Comparison of ENCODE assay signal across 20 cellular contexts in genomic region chr9:137023157-137023556, GRCh38. TPM values are rescaled to one million over a fixed set of nuclear protein-coding genes. Genes with fewer than 3 reads are reported as not detected.
DNase-seq lines count a peak whose midpoint lies in the region; ATAC-seq, FAIRE-seq and TF ChIP-seq lines count a peak whose summit lies in the region.
"Had no signal": no experiment of that assay in that cellular context is flagged by ENCODE, and none has a peak within 500 bp of the region (broad histone marks: within the 10 kb centered on the region; RNA-seq: fewer than 3 reads in every experiment).

No MANE protein-coding gene starts in this region.

- intact Hi-C loops in GM12878 (cut with micrococcal nuclease; ENCODE audit: unreplicated experiment): no loop called here

- TF ChIP-seq CTCF in GM12878 (IDR thresholded peaks at IDR 0.05 in 2 of 3, conservative IDR thresholded peaks at IDR 0.05 in 1 of 3; ENCODE audit: control insufficient read depth in 2 of 3, extremely low read depth in 1 of 3, insufficient read depth in 1 of 3, low read depth in 3 of 3, low read length in 3 of 3) (no peak), osteoblast (IDR thresholded peaks at IDR 0.05; ENCODE audit: extremely low read depth, low read depth, low read length) (no peak)

- no peaks in the 10 kb centered on the region for H3K36me3 ChIP-seq in GM12878 (ENCODE audit: control insufficient read depth in 2 of 2, insufficient read depth in 2 of 2, low read length in 1 of 2)
- no peaks in the 10 kb centered on the region for H3K36me3 ChIP-seq in osteoblast (ENCODE audit: insufficient read depth, low read length)
- H3K36me3 ChIP-seq: breast epithelium, ovary, vagina had no signal

- no peak for DNase-seq in GM12878 (ENCODE audit: low read depth, low spot score)
- DNase-seq in pons (ENCODE audit: low spot score): peak; percentile 22
- no peak for DNase-seq in DMS114 treated with DMSO at 0.1 percent for 48 hours (lab: John Stamatoyannopoulos, UW; ENCODE audit: unreplicated experiment)
- DNase-seq in osteoblast (ENCODE audit: insufficient read length, low spot score, missing footprints): no peak
- DNase-seq: activated T-cell treated with anti-CD3 and anti-CD28 coated beads, Interleukin-2, amount 50 U/mL, for 4 hours; Caco-2; kidney; mucosa of descending colon; NCI-H187 treated with DMSO at 0.1 percent for 48 hours; NCI-H510A; ovary had no signal

- in situ Hi-C loops in GM12878 (cut with MboI): no loop called here

- POLR2A ChIA-PET in GM12878 (lab: Charles Lee): interaction anchor here (0.6 kb wide), 1 partner anchor 465 kb away, joined by 4 read pairs; no protein-coding TSS in a partner anchor

- H3K4me3 ChIP-seq in GM12878 (no peak overlapping the region), osteoblast (ENCODE audit: insufficient read depth, low read length) (no peak overlapping the region)
- H3K4me3 ChIP-seq: breast epithelium, mucosa of descending colon, ovary, smooth muscle cell, vagina had no signal

- H3K27ac ChIP-seq in GM12878 (ENCODE audit: control insufficient read depth, insufficient read depth): no peak overlapping the region
- H3K27ac ChIP-seq in osteoblast (ENCODE audit: low read depth, low read length): no peak overlapping the region
- H3K27ac ChIP-seq: ovary, vagina had no signal

- H3K4me2 ChIP-seq in GM12878 (ENCODE audit: control insufficient read depth, insufficient read depth) (no peak overlapping the region), osteoblast (ENCODE audit: insufficient read depth, low read length) (no peak overlapping the region)
- H3K4me2 ChIP-seq: smooth muscle cell had no signal

- H3K79me2 ChIP-seq in GM12878 (ENCODE audit: control insufficient read depth, insufficient read depth, low read length) (no peaks in the 10 kb centered on the region), osteoblast (ENCODE audit: insufficient read depth, low read length) (no peaks in the 10 kb centered on the region)

- RAD21 ChIA-PET in GM12878 (lab: Charles Lee; ENCODE audit: unreplicated experiment): no interaction called here

- TF ChIP-seq POLR2A in GM12878 (IDR thresholded peaks at IDR 0.05; ENCODE audit: low read depth, low read length): no peak

- H2AFZ ChIP-seq in GM12878 (ENCODE audit: control insufficient read depth, low read depth, low read length) (no peak overlapping the region), osteoblast (ENCODE audit: low read length) (no peak overlapping the region)

- TF ChIP-seq EP300 in GM12878 (IDR thresholded peaks at IDR 0.05; ENCODE audit: borderline replicate concordance in 1 of 2, control insufficient read depth in 1 of 2, low read depth in 2 of 2, low read length in 2 of 2): no peak

- H4K20me1 ChIP-seq in GM12878 (ENCODE audit: control insufficient read depth, insufficient read depth): no peaks in the 10 kb centered on the region
- H4K20me1 ChIP-seq in osteoblast (ENCODE audit: insufficient read depth, low read length): peaks cover 11% of the 10 kb centered on the region

- no peak overlapping the region for H3K9ac ChIP-seq in GM12878 (ENCODE audit: control insufficient read depth, insufficient read depth, low read length)

- no peak for ATAC-seq in GM12878
- ATAC-seq: activated T-cell treated with anti-CD3 and anti-CD28 coated beads, Interleukin-2, amount 50 U/mL, for 4 hours had no signal

- 73% methylated on average over 7 of the region's 7 CpGs for WGBS in GM12878 (ENCODE audit: insufficient coverage, insufficient replicate concordance, low lambda C conversion rate, missing lambda C conversion rate)

- SMC1A ChIA-PET in GM12878 (lab: Charles Lee; ENCODE audit: uncharacterized antibody, unreplicated experiment): no interaction called here

- CTCF ChIA-PET in GM12878 (lab: Yijun Ruan, JAX): no interaction called here

- no peaks in the 10 kb centered on the region for H3K4me1 ChIP-seq in GM12878 (ENCODE audit: control insufficient read depth, insufficient read depth, low read length)
- H3K4me1 ChIP-seq in osteoblast (ENCODE audit: insufficient read depth, low read length): peaks cover 6% of the 10 kb centered on the region

- no peak for TF ChIP-seq RAD21 in GM12878 (IDR thresholded peaks at IDR 0.05; ENCODE audit: insufficient read depth, low read depth, low read length)

- H3K9me3 ChIP-seq in GM12878 (replicated peaks; ENCODE audit: control insufficient read depth, insufficient read depth, low read length) (no peaks in the 10 kb centered on the region), osteoblast (ENCODE audit: low read depth, low read length) (no peaks in the 10 kb centered on the region)
- H3K9me3 ChIP-seq: breast epithelium, Caco-2, mucosa of descending colon, ovary, vagina had no signal

- H3K27me3 ChIP-seq in GM12878 (replicated peaks in 1 of 2; ENCODE audit: control insufficient read depth in 2 of 2, insufficient read depth in 2 of 2, low read length in 1 of 2) (peaks cover 0 to 2% of the 10 kb centered on the region in 2 experiments; a peak in 2 of 4 replicates), osteoblast (ENCODE audit: insufficient read depth, low read length) (no peaks in the 10 kb centered on the region)
- H3K27me3 ChIP-seq: breast epithelium, ovary, vagina had no signal

- no TSS peak for BruUV-seq in GM12878 (replicated peaks; lab: Mats Ljungman, UMichigan)

- FAIRE-seq in GM12878 (lab: Jason Lieb, UNC): no peak
- FAIRE-seq: GM12892, H1, kidney had no signal

RNA-seq across cellular contexts. Expression of gene ABCA2, which starts 4.9 kb away (rescaled TPM):
- 6.5 and 6.7 TPM in 2 replicates for total RNA-seq in GM12878 (2013; cell fraction: nucleolus; rRNA removed)
- total RNA-seq in GM12878 (2014; rRNA removed) (0.93 and 1.2 TPM in 2 replicates), GM12878 (2014; rRNA removed; fragmentation: Illumina TruSeq; extraction: Trizol) (0.13 and 0.46 TPM in 2 replicates), GM12878 (2021) (1.8 and 2.6 TPM in 2 replicates), osteoblast (19.4 and 20.3 TPM in 2 replicates)
- polyA plus RNA-seq in GM12878 (2011; ENCODE audit: low read depth): 1.1 TPM
- polyA plus RNA-seq in GM12878 (2011; rRNA removed) (1.2 and 2.3 TPM in 2 replicates), GM12878 (2014; fragmentation: Illumina TruSeq; extraction: Trizol) (0.08 and 0.34 TPM in 2 replicates), GM12878 (2014; fragmentation: Nextera tagmentation; extraction: Ambion mirVana) (not detected), GM12878 (2014; rRNA removed) (1.1 and 2.7 TPM in 2 replicates), GM12878 (2016; fragmentation: Nextera tagmentation; extraction: Ambion mirVana) (under 1 TPM; 0.25 to 0.35 TPM)
- 3.5 and 5.1 TPM in 2 replicates for polyA plus RNA-seq in GM12878 (2011; cell fraction: cytosol; rRNA removed)
- 59.2 and 70.7 TPM in 2 replicates for polyA plus RNA-seq in GM12878 (2011; cell fraction: nucleus; rRNA removed)
- polyA plus RNA-seq in GM12878 (2012): 2.2 and 2.7 TPM in 2 replicates
- 2.4 and 4.2 TPM in 2 replicates for polyA minus RNA-seq in GM12878 (2011; rRNA and poly(A)+ RNA removed)
- polyA minus RNA-seq in GM12878 (2011; cell fraction: cytosol; rRNA and poly(A)+ RNA removed): 2.7 and 3.4 TPM in 2 replicates
- 6.6 and 12.3 TPM in 2 replicates for polyA minus RNA-seq in GM12878 (2011; cell fraction: nucleus; rRNA and poly(A)+ RNA removed)

RNA-seq across cellular contexts. Expression of gene FUT7, which starts 8.7 kb away (rescaled TPM):
- total RNA-seq in GM12878 (2013; cell fraction: nucleolus; rRNA removed): not detected in 2 replicates
- total RNA-seq in GM12878 (2014; rRNA removed) (0.16 and 0.17 TPM in 2 replicates), GM12878 (2014; rRNA removed; fragmentation: Illumina TruSeq; extraction: Trizol) (0.04 and 0.05 TPM in 2 replicates), GM12878 (2021) (0.13 and 0.16 TPM in 2 replicates), osteoblast (not detected in 2 replicates)
- not detected for polyA plus RNA-seq in GM12878 (2011; ENCODE audit: low read depth)
- polyA plus RNA-seq in GM12878 (2011; rRNA removed) (0.12 and 0.23 TPM in 2 replicates), GM12878 (2014; fragmentation: Illumina TruSeq; extraction: Trizol) (0.04 TPM in 1 of 2 replicates, not detected in the other), GM12878 (2014; fragmentation: Nextera tagmentation; extraction: Ambion mirVana) (not detected), GM12878 (2014; rRNA removed) (0.25 and 0.29 TPM in 2 replicates), GM12878 (2016; fragmentation: Nextera tagmentation; extraction: Ambion mirVana) (under 1 TPM; 0.32 to 0.62 TPM)
- 0.45 and 0.55 TPM in 2 replicates for polyA plus RNA-seq in GM12878 (2011; cell fraction: cytosol; rRNA removed)
- 0.34 and 0.36 TPM in 2 replicates for polyA plus RNA-seq in GM12878 (2011; cell fraction: nucleus; rRNA removed)
- not detected in 2 replicates for polyA plus RNA-seq in GM12878 (2012)
- polyA minus RNA-seq in GM12878 (2011; rRNA and poly(A)+ RNA removed): not detected in 2 replicates
- 0.40 TPM in 1 of 2 replicates, not detected in the other for polyA minus RNA-seq in GM12878 (2011; cell fraction: cytosol; rRNA and poly(A)+ RNA removed)
- polyA minus RNA-seq in GM12878 (2011; cell fraction: nucleus; rRNA and poly(A)+ RNA removed): 0.29 TPM in 1 of 2 replicates, not detected in the other
- total RNA-seq: breast epithelium, Caco-2, G401, H1, HT1080, M059J, SK-MEL-5, smooth muscle cell, vagina had no signal
- polyA plus RNA-seq: H1, smooth muscle cell had no signal

RNA-seq across cellular contexts. Expression of gene NPDC1, which starts 22.8 kb away (rescaled TPM):
- total RNA-seq in GM12878 (2013; cell fraction: nucleolus; rRNA removed): 0.49 and 0.92 TPM in 2 replicates
- total RNA-seq in GM12878 (2014; rRNA removed): 0.11 and 1.2 TPM in 2 replicates
- 0.13 TPM in 1 of 2 replicates, not detected in the other for total RNA-seq in GM12878 (2014; rRNA removed; fragmentation: Illumina TruSeq; extraction: Trizol)
- 0.64 and 1.5 TPM in 2 replicates for total RNA-seq in GM12878 (2021)
- not detected for polyA plus RNA-seq in GM12878 (2011; ENCODE audit: low read depth)
- 0.14 and 0.19 TPM in 2 replicates for polyA plus RNA-seq in GM12878 (2011; rRNA removed)
- polyA plus RNA-seq in GM12878 (2011; cell fraction: cytosol; rRNA removed): 0.06 and 0.10 TPM in 2 replicates
- polyA plus RNA-seq in GM12878 (2011; cell fraction: nucleus; rRNA removed): 1.9 TPM in 2 replicates
- 0.72 and 1.2 TPM in 2 replicates for polyA plus RNA-seq in GM12878 (2012)
- polyA plus RNA-seq in GM12878 (2014; fragmentation: Illumina TruSeq; extraction: Trizol): 0.04 TPM in 1 of 2 replicates, not detected in the other
- not detected for polyA plus RNA-seq in GM12878 (2014; fragmentation: Nextera tagmentation; extraction: Ambion mirVana)
- 0.42 and 0.58 TPM in 2 replicates for polyA plus RNA-seq in GM12878 (2014; rRNA removed)
- 1 to 10 TPM; 1.1 to 1.7 TPM for polyA plus RNA-seq in GM12878 (2016; fragmentation: Nextera tagmentation; extraction: Ambion mirVana)
- polyA minus RNA-seq in GM12878 (2011; rRNA and poly(A)+ RNA removed): not detected in 2 replicates
- polyA minus RNA-seq in GM12878 (2011; cell fraction: cytosol; rRNA and poly(A)+ RNA removed): 1.5 and 2.7 TPM in 2 replicates
- polyA minus RNA-seq in GM12878 (2011; cell fraction: nucleus; rRNA and poly(A)+ RNA removed): 0.38 TPM in 1 of 2 replicates, not detected in the other
- total RNA-seq in osteoblast: 10.0 and 10.1 TPM in 2 replicates

RNA-seq across cellular contexts. Expression of gene CLIC3, which starts 26.8 kb away (rescaled TPM):
- total RNA-seq in GM12878 (2013; cell fraction: nucleolus; rRNA removed): not detected in 2 replicates
- total RNA-seq in GM12878 (2014; rRNA removed) (not detected in 2 replicates), GM12878 (2014; rRNA removed; fragmentation: Illumina TruSeq; extraction: Trizol) (not detected in 2 replicates), GM12878 (2021) (not detected in 2 replicates), osteoblast (1.5 and 2.5 TPM in 2 replicates)
- polyA plus RNA-seq in GM12878 (2011; ENCODE audit: low read depth): not detected
- polyA plus RNA-seq in GM12878 (2011; rRNA removed) (not detected in 2 replicates), GM12878 (2014; fragmentation: Illumina TruSeq; extraction: Trizol) (not detected in 2 replicates), GM12878 (2014; fragmentation: Nextera tagmentation; extraction: Ambion mirVana) (not detected), GM12878 (2014; rRNA removed) (0.25 TPM in 1 of 2 replicates, not detected in the other), GM12878 (2016; fragmentation: Nextera tagmentation; extraction: Ambion mirVana) (under 1 TPM in 1 of 2 experiments, not detected in 1; 0.31 TPM)
- not detected in 2 replicates for polyA plus RNA-seq in GM12878 (2011; cell fraction: cytosol; rRNA removed)
- polyA plus RNA-seq in GM12878 (2011; cell fraction: nucleus; rRNA removed): not detected in 2 replicates
- polyA plus RNA-seq in GM12878 (2012): 0.18 TPM in 1 of 2 replicates, not detected in the other
- polyA minus RNA-seq in GM12878 (2011; rRNA and poly(A)+ RNA removed): not detected in 2 replicates
- 0.94 and 1.6 TPM in 2 replicates for polyA minus RNA-seq in GM12878 (2011; cell fraction: cytosol; rRNA and poly(A)+ RNA removed)
- not detected in 2 replicates for polyA minus RNA-seq in GM12878 (2011; cell fraction: nucleus; rRNA and poly(A)+ RNA removed)
- total RNA-seq: H1, SK-MEL-5 had no signal

RNA-seq across cellular contexts. Expression of gene ENTPD2, which starts 30.7 kb away (rescaled TPM):
- 2.4 and 2.8 TPM in 2 replicates for total RNA-seq in GM12878 (2013; cell fraction: nucleolus; rRNA removed)
- total RNA-seq in GM12878 (2014; rRNA removed) (0.05 and 0.40 TPM in 2 replicates), GM12878 (2014; rRNA removed; fragmentation: Illumina TruSeq; extraction: Trizol) (not detected in 2 replicates), GM12878 (2021) (1.4 and 2.0 TPM in 2 replicates), osteoblast (not detected in 2 replicates)
- 0.47 TPM for polyA plus RNA-seq in GM12878 (2011; ENCODE audit: low read depth)
- polyA plus RNA-seq in GM12878 (2011; rRNA removed) (0.19 TPM in 1 of 2 replicates, not detected in the other), GM12878 (2014; fragmentation: Illumina TruSeq; extraction: Trizol) (0.18 TPM in 1 of 2 replicates, not detected in the other), GM12878 (2014; fragmentation: Nextera tagmentation; extraction: Ambion mirVana) (under 1 TPM in 1 of 2 experiments, not detected in 1; 0.15 TPM), GM12878 (2014; rRNA removed) (0.91 and 1.2 TPM in 2 replicates), GM12878 (2016; fragmentation: Nextera tagmentation; extraction: Ambion mirVana) (1 to 10 TPM; 1.5 to 1.8 TPM)
- 0.22 and 0.43 TPM in 2 replicates for polyA plus RNA-seq in GM12878 (2011; cell fraction: cytosol; rRNA removed)
- 2.8 and 3.3 TPM in 2 replicates for polyA plus RNA-seq in GM12878 (2011; cell fraction: nucleus; rRNA removed)
- polyA plus RNA-seq in GM12878 (2012): 1.8 and 4.3 TPM in 2 replicates
- not detected in 2 replicates for polyA minus RNA-seq in GM12878 (2011; rRNA and poly(A)+ RNA removed)
- not detected in 2 replicates for polyA minus RNA-seq in GM12878 (2011; cell fraction: cytosol; rRNA and poly(A)+ RNA removed)
- polyA minus RNA-seq in GM12878 (2011; cell fraction: nucleus; rRNA and poly(A)+ RNA removed): 0.36 TPM in 1 of 2 replicates, not detected in the other
- total RNA-seq: G401, HT1080, M059J, SK-MEL-5, smooth muscle cell had no signal
